Comparison of ENCODE assay signal across 1 cellular context in the genomic region with DNA sequence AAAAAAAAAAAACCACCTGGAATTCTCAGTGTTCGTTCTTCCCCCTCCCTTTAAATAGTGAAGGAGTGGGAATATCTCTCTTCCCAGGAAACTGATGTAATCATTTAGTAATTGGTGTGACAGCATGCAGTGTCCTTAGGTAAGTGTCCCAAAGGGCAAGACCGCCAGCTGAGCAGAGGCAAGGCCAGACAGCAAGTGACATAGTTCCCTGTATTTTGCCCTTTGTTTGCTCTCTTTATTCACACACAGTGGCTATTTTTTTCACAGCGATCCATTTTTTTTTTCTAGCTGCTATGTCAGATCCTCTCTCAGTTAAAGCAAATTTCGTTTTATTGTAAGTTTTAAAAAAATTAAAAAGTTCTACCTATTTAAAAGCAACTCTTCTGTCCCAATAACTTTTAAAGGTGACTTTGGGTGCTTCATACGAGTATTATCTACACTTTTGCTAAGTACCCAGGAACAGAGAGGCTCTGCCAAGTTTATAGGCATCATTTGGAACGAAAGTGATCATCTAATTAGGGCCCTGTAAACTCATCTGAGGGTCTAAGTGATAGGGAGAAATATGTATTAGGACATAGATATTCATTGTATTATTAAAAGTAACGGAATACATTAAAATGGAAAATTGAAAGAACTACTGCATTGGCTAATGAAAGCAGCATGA.
TF ChIP-seq lines count a peak whose summit lies in the region.

No MANE protein-coding gene starts in this region.

TF ChIP-seq in IMR-90, 13 proteins besides CTCF, POLR2A, EP300 and RAD21 (continued from another document):
- TF ChIP-seq FOS (IDR thresholded peaks at IDR 0.05; ENCODE audit: low read depth, low read length) (no peak), SMC3 (IDR thresholded peaks at IDR 0.05; ENCODE audit: low read depth, low read length) (no peak), MAFK (IDR thresholded peaks at IDR 0.05; ENCODE audit: low read depth, low read length) (no peak), RCOR1 (IDR thresholded peaks at IDR 0.05; ENCODE audit: insufficient replicate concordance, low read length) (no peak), MAZ (IDR thresholded peaks at IDR 0.05; ENCODE audit: borderline replicate concordance, low read depth, low read length) (no peak), CEBPB (IDR thresholded peaks at IDR 0.05; ENCODE audit: low read depth, low read length) (no peak), MXI1 (IDR thresholded peaks at IDR 0.05; ENCODE audit: borderline replicate concordance, low read depth, low read length) (no peak)
